Comparison of ENCODE assay signal across 8 cellular contexts in genomic region chr13:21076265-21076653, GRCh38. TPM values are rescaled to one million over a fixed set of nuclear protein-coding genes. Genes with fewer than 3 reads are reported as not detected.
A peak's percentile ranks its signal among the peaks of the same experiment; 100 is the strongest.
DNase-seq lines count a peak whose midpoint lies in the region; ATAC-seq and TF ChIP-seq lines count a peak whose summit lies in the region.
"Had no signal": no experiment of that assay in that cellular context is flagged by ENCODE, and none has a peak within 500 bp of the region (broad histone marks: within the 10 kb centered on the region; RNA-seq: fewer than 3 reads in every experiment).

No MANE protein-coding gene starts in this region.

- peaks cover 6 to 23% of the 10 kb centered on the region in 2 donors for H3K27me3 Mint-ChIP-seq in T-cell

- TF ChIP-seq CTCF in GM12865 (IDR thresholded peaks at IDR 0.05; ENCODE audit: insufficient read depth, low read depth, low read length, missing control alignments): no peak
- TF ChIP-seq CTCF in hepatocyte (IDR thresholded peaks at IDR 0.05; ENCODE audit: poor library complexity): no peak
- no peak for TF ChIP-seq CTCF in PC-3 (conservative IDR thresholded peaks at IDR 0.05; ENCODE audit: low read depth, low read length)

- H3K9me3 ChIP-seq in hepatocyte (ENCODE audit: low read depth) (no peaks in the 10 kb centered on the region), PC-3 (ENCODE audit: low read length) (no peaks in the 10 kb centered on the region)

- H4K20me1 ChIP-seq in hepatocyte (ENCODE audit: insufficient read depth, poor library complexity, severe bottlenecking): no peaks in the 10 kb centered on the region
- H4K20me1 ChIP-seq in PC-3 (ENCODE audit: low read length): no peaks in the 10 kb centered on the region

- H3K36me3 ChIP-seq in hepatocyte (replicated peaks; ENCODE audit: insufficient read depth, low read depth) (no peaks in the 10 kb centered on the region), PC-3 (ENCODE audit: low read depth, low read length) (no peaks in the 10 kb centered on the region)

- H3K4me3 ChIP-seq in GM12865 (ENCODE audit: low read depth, low read length) (peak overlapping the region; percentile 31; the same call in 1 of the 2 replicates), hepatocyte (no peak overlapping the region), PC-3 (ENCODE audit: low read length) (no peak overlapping the region)

- no peak for DNase-seq in GM12865 (ENCODE audit: low read depth)
- DNase-seq in T-cell: no peak
- no peak for DNase-seq in hepatocyte (ENCODE audit: low spot score)
- no peak for DNase-seq in stimulated activated effector memory CD8-positive, alpha-beta T cell treated with anti-CD3 and anti-CD28 coated beads, Interleukin-12 subunit alpha, Interleukin-12 subunit beta, amount 100 ng/mL, for 72 hours (ENCODE audit: low spot score in 2 of 2)
- DNase-seq in SKM-1 treated with dmso at 0.1 percent for 144 hours (lab: John Stamatoyannopoulos, UW; ENCODE audit: unreplicated experiment): no peak
- DNase-seq in RPMI8226: no peak
- no peak for DNase-seq in PC-3
- DNase-seq: NCI-H1436 had no signal

- H3K9me3 Mint-ChIP-seq in T-cell: no peaks in the 10 kb centered on the region
- H3K9me3 Mint-ChIP-seq in stimulated activated effector memory CD8-positive, alpha-beta T cell treated with anti-CD3 and anti-CD28 coated beads, Interleukin-12 subunit alpha, Interleukin-12 subunit beta, amount 100 ng/mL, for 72 hours: no peaks in the 10 kb centered on the region

- H3K4me1 Mint-ChIP-seq in T-cell: peaks cover 17 to 28% (median 17%) of the 10 kb centered on the region in 3 donors
- peaks cover 28% of the 10 kb centered on the region for H3K4me1 Mint-ChIP-seq in stimulated activated effector memory CD8-positive, alpha-beta T cell treated with anti-CD3 and anti-CD28 coated beads, Interleukin-12 subunit alpha, Interleukin-12 subunit beta, amount 100 ng/mL, for 72 hours

- POLR2A ChIA-PET in T-cell (lab: Charles Lee) (no interaction called here), PC-3 (lab: Charles Lee; ENCODE audit: unreplicated experiment) (no interaction called here)

- H3K27me3 ChIP-seq in hepatocyte (peaks cover 3% of the 10 kb centered on the region), PC-3 (ENCODE audit: low read length) (no peaks in the 10 kb centered on the region)

- CTCF ChIA-PET in T-cell (lab: Charles Lee): no interaction called here
- CTCF ChIA-PET in PC-3 (lab: Charles Lee): no interaction called here

- H3K27ac ChIP-seq in hepatocyte: no peak overlapping the region
- no peak overlapping the region for H3K27ac ChIP-seq in PC-3 (ENCODE audit: low read length)

- peak overlapping the region in 2 of 3 donors; percentile 39 to 82 for H3K4me3 Mint-ChIP-seq in T-cell
- H3K4me3 Mint-ChIP-seq in stimulated activated effector memory CD8-positive, alpha-beta T cell treated with anti-CD3 and anti-CD28 coated beads, Interleukin-12 subunit alpha, Interleukin-12 subunit beta, amount 100 ng/mL, for 72 hours: peak overlapping the region; percentile 69

- ATAC-seq in T-cell (replicated peaks in 1 of 4) (peak in 1 of 4 experiments; percentile 11), PC-3 (no peak)
- no peak for ATAC-seq in stimulated activated effector memory CD8-positive, alpha-beta T cell treated with anti-CD3 and anti-CD28 coated beads, Interleukin-12 subunit alpha, Interleukin-12 subunit beta, amount 100 ng/mL, for 72 hours

- peaks cover 8% of the 10 kb centered on the region for H3K4me1 ChIP-seq in hepatocyte (ENCODE audit: insufficient read depth)
- peaks cover 18% of the 10 kb centered on the region; the same call in 1 of the 2 replicates for H3K4me1 ChIP-seq in PC-3 (ENCODE audit: insufficient read depth, low read length)

- H3K4me2 ChIP-seq in hepatocyte: peak overlapping the region; percentile 97
- no peak overlapping the region for H3K4me2 ChIP-seq in PC-3 (ENCODE audit: low read length)

- WGBS in hepatocyte (ENCODE audit: low lambda C conversion rate, missing lambda C conversion rate): 93% methylated on average over 12 of the region's 17 CpGs

- no peaks in the 10 kb centered on the region for H3K79me2 ChIP-seq in hepatocyte
- no peaks in the 10 kb centered on the region for H3K79me2 ChIP-seq in PC-3 (ENCODE audit: low read length)

- no peaks in the 10 kb centered on the region for H3F3A ChIP-seq in PC-3 (ENCODE audit: low read length, unreplicated experiment)

- no peak overlapping the region for H3K9ac ChIP-seq in PC-3 (ENCODE audit: low read length)

- intact Hi-C loops in PC-3 (cut with micrococcal nuclease): no loop called here

- H3K9me2 ChIP-seq in hepatocyte (replicated peaks; ENCODE audit: insufficient read depth): no peaks in the 10 kb centered on the region
- no peaks in the 10 kb centered on the region for H3K9me2 ChIP-seq in PC-3 (replicated peaks; ENCODE audit: low read length)

- no peaks in the 10 kb centered on the region for H3K36me3 Mint-ChIP-seq in T-cell
- H3K36me3 Mint-ChIP-seq in stimulated activated effector memory CD8-positive, alpha-beta T cell treated with anti-CD3 and anti-CD28 coated beads, Interleukin-12 subunit alpha, Interleukin-12 subunit beta, amount 100 ng/mL, for 72 hours: no peaks in the 10 kb centered on the region

- no peak overlapping the region for H3K27ac Mint-ChIP-seq in T-cell
- H3K27ac Mint-ChIP-seq in stimulated activated effector memory CD8-positive, alpha-beta T cell treated with anti-CD3 and anti-CD28 coated beads, Interleukin-12 subunit alpha, Interleukin-12 subunit beta, amount 100 ng/mL, for 72 hours: no peak overlapping the region

- BruUV-seq in PC-3 (replicated peaks; lab: Mats Ljungman, UMichigan): no TSS peak

- H2AFZ ChIP-seq in hepatocyte (no peak overlapping the region), PC-3 (ENCODE audit: low read length) (no peak overlapping the region)

RNA-seq across cellular contexts. Expression of gene LATS2, which starts 14.9 kb away (rescaled TPM):
- 1 to 10 TPM in 4 of 5 donors, under 1 TPM in 1; 0.88 to 4.2 (median 2.7) TPM for total RNA-seq in T-cell
- total RNA-seq in hepatocyte: 15.5 and 17.1 TPM in 2 replicates
- polyA plus RNA-seq in hepatocyte: 5.6 and 6.2 TPM in 2 replicates
- total RNA-seq in PC-3 (2014; rRNA removed): 11.0 and 11.1 TPM in 2 replicates
